ENCODE assay signal across 19 cellular contexts in the genomic region with DNA sequence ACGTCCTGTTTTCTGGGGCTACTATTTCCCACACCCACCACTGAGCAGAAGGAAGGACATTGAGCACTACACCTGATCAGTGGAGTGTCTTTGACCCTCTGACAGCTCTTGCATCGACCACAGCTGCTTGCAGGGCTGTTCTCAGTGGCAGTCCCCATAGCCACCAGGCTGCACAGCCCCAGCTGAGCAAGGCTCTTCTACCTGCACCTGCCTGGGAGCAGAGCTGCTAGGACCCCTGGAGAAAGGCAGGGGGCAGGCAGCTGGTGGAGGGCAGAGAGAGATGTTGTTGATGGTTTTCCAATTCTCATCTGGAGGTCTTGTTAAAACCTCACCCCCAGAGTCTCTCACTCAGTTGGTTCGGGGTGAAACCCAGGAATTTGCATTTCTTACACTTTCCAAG.
DNase-seq lines count a peak whose midpoint lies in the region; ATAC-seq and TF ChIP-seq lines count a peak whose summit lies in the region.
"Had no signal": no experiment of that assay in that cellular context is flagged by ENCODE, and none has a peak within 500 bp of the region (broad histone marks: within the 10 kb centered on the region; RNA-seq: fewer than 3 reads in every experiment).

No MANE protein-coding gene starts in this region.

- H3K27ac ChIP-seq in esophagus muscularis mucosa (replicated peaks in 1 of 4) (no peak overlapping the region), upper lobe of right lung (no peak overlapping the region)
- H3K27ac ChIP-seq: BLaER1 had no signal

- DNase-seq in esophagus muscularis mucosa (ENCODE audit: extremely low spot score) (peak; percentile 57), osteocyte (ENCODE audit: extremely low spot score, unreplicated experiment) (peak; percentile 60), upper lobe of right lung (no peak), SW480 (ENCODE audit: low spot score) (no peak), DMS153 (lab: John Stamatoyannopoulos, UW) (no peak)
- DNase-seq: 8988T; ACHN; BE2C; C1 segment of cervical spinal cord; CD4-positive, alpha-beta memory T cell; CD4-positive, CD25-positive, alpha-beta regulatory T cell; CD8-positive, alpha-beta memory T cell; COR-L47; DMS 273 treated with DMSO at 0.1 percent for 48 hours; DMS79 treated with DMSO at 0.1 percent for 48 hours; GF-D8 had no signal

- H3K9me3 ChIP-seq in esophagus muscularis mucosa (peaks cover 0 to 8% (median 1%) of the 10 kb centered on the region in 4 donors), upper lobe of right lung (no peaks in the 10 kb centered on the region)
- H3K9me3 ChIP-seq: BE2C had no signal

- H3K36me3 ChIP-seq in esophagus muscularis mucosa (no peaks in the 10 kb centered on the region), upper lobe of right lung (no peaks in the 10 kb centered on the region)
- H3K36me3 ChIP-seq: BE2C, BLaER1 had no signal

- H3K4me3 ChIP-seq in esophagus muscularis mucosa (no peak overlapping the region), upper lobe of right lung (no peak overlapping the region)
- H3K4me3 ChIP-seq: BLaER1 had no signal

- intact Hi-C loops in esophagus muscularis mucosa (cut with DNase I) (no loop called here), upper lobe of right lung (cut with DNase I) (no loop called here)

- TF ChIP-seq CTCF in esophagus muscularis mucosa (IDR thresholded peaks at IDR 0.05) (no peak), osteocyte (IDR thresholded peaks at IDR 0.05) (no peak), upper lobe of right lung (IDR thresholded peaks at IDR 0.05) (no peak)

- 88% methylated on average over 3 of the region's 3 CpGs for WGBS in esophagus muscularis mucosa

- H3K27me3 ChIP-seq in esophagus muscularis mucosa (no peaks in the 10 kb centered on the region), upper lobe of right lung (no peaks in the 10 kb centered on the region)
- H3K27me3 ChIP-seq: BE2C, BLaER1 had no signal

- no peak for TF ChIP-seq POLR2A in esophagus muscularis mucosa (IDR thresholded peaks at IDR 0.05; ENCODE audit: low read depth)

- H3K4me3 Mint-ChIP-seq in osteocyte (ENCODE audit: unreplicated experiment) = no peak overlapping the region
- H3K4me3 Mint-ChIP-seq: CD14-positive monocyte; CD4-positive, alpha-beta memory T cell; CD4-positive, CD25-positive, alpha-beta regulatory T cell; CD8-positive, alpha-beta memory T cell had no signal

- H3K36me3 Mint-ChIP-seq in osteocyte (ENCODE audit: unreplicated experiment) = no peaks in the 10 kb centered on the region
- H3K36me3 Mint-ChIP-seq: CD14-positive monocyte; CD4-positive, alpha-beta memory T cell; CD4-positive, CD25-positive, alpha-beta regulatory T cell had no signal

- no peaks in the 10 kb centered on the region for H3K4me1 Mint-ChIP-seq in osteocyte (ENCODE audit: unreplicated experiment)
- H3K4me1 Mint-ChIP-seq: CD14-positive monocyte; CD4-positive, alpha-beta memory T cell; CD4-positive, CD25-positive, alpha-beta regulatory T cell; CD8-positive, alpha-beta memory T cell had no signal

- H3K27ac Mint-ChIP-seq in osteocyte (ENCODE audit: unreplicated experiment) = no peak overlapping the region
- H3K27ac Mint-ChIP-seq: CD14-positive monocyte; CD4-positive, alpha-beta memory T cell; CD4-positive, CD25-positive, alpha-beta regulatory T cell had no signal

- no peak for TF ChIP-seq EP300 in esophagus muscularis mucosa (IDR thresholded peaks at IDR 0.05)

- ATAC-seq in upper lobe of right lung (peak; percentile 13), HG03108 (IDR thresholded peaks at IDR 0.05; ENCODE audit: unreplicated experiment) (no peak)

- H3K27me3 Mint-ChIP-seq in osteocyte (ENCODE audit: unreplicated experiment) = no peaks in the 10 kb centered on the region
- H3K27me3 Mint-ChIP-seq: CD4-positive, CD25-positive, alpha-beta regulatory T cell had no signal

- peaks cover 54% of the 10 kb centered on the region for H3K9me3 Mint-ChIP-seq in osteocyte (ENCODE audit: unreplicated experiment)

- H3K4me1 ChIP-seq in esophagus muscularis mucosa (no peaks in the 10 kb centered on the region), upper lobe of right lung (no peaks in the 10 kb centered on the region)
- H3K4me1 ChIP-seq: BE2C, BLaER1 had no signal

Comparison
In these comparisons a context has a peak if more than half of its experiments do, and no peak if none do; other contexts are left out.
1. DNase-seq: peak in esophagus muscularis mucosa (single experiment) and osteocyte (single experiment); none in upper lobe of right lung (single experiment), SW480 (single experiment) and DMS153 (single experiment).